ENCODE assay signal across 1 cellular context in genomic region chr18:9609190-9609589, GRCh38.
TF ChIP-seq lines count a peak whose summit lies in the region.

No MANE protein-coding gene starts in this region.

TF ChIP-seq in GM23338, 12 proteins besides CTCF, POLR2A, EP300 and RAD21 (continued from another document):
- no peak for TF ChIP-seq ZNF462 (CRISPR knock-in tag; IDR thresholded peaks at IDR 0.05)
